ENCODE assay signal across 8 cellular contexts in the genomic region with DNA sequence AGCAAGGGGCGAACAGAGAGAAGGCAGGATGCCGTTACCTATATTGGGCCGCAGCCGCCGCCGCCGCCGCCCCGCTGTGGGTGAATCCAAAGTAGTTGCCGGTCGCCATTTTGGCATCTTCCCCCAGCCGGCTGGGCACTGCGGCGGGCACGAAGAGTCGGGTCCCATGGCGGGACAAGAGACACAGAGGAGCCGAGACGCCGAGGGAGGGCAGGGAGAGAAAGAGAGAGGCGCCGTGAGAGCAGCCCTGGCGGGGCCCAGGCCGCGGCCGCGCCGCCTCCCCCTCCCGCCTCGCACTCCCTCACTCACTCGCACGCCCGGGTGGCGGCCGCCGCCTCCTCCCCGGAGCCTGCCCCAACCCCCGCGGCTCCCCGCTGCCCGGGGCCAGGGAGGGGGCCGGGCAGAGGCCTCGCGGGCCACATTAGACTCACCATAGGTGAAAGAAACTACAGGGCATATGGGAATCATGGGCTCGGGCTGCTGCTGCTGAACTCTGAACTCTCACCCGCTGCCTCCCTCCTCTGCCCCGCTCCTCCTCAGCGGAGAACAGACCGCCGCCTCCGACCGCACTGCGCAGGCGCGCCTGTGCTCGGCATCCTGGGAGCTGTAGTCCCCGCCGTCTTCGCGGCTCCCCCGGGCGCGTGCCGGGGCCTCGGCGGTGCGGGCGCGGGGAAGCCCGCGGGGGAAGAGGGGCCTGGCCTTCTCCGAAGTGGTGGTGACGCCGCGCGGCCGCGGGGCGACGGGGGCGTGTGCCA. TPM values are rescaled to one million over a fixed set of nuclear protein-coding genes. Genes with fewer than 3 reads are reported as not detected.
DNase-seq lines count a peak whose midpoint lies in the region; ATAC-seq, FAIRE-seq and TF ChIP-seq lines count a peak whose summit lies in the region.

TSS of gene ZFR (minus strand) at position 550 of the 755 bp plus-strand sequence. CDS start at position 468, 82 bp downstream.

- H3K27ac Mint-ChIP-seq in astrocyte (ENCODE audit: unreplicated experiment), result peak within 1 kb of the TSS; percentile 97

- H3K27me3 Mint-ChIP-seq in astrocyte (ENCODE audit: low read depth, unreplicated experiment), result no peaks in the 10 kb centered on the region

- no peaks in the 10 kb centered on the region for H3K27me3 ChIP-seq in astrocyte (ENCODE audit: insufficient read depth, low read length)
- no peaks in the 10 kb centered on the region for H3K27me3 ChIP-seq in aorta (ENCODE audit: control insufficient read depth in 1 of 2, insufficient read depth in 2 of 2, low read length in 1 of 2)

- H3K9ac ChIP-seq in astrocyte (ENCODE audit: low read length), result peak within 1 kb of the TSS; percentile 96

- H3K4me3 Mint-ChIP-seq in astrocyte (ENCODE audit: unreplicated experiment), result peak within 1 kb of the TSS; percentile 98

- H3K9me3 ChIP-seq in astrocyte (ENCODE audit: insufficient read depth, low read depth, low read length) (no peaks in the 10 kb centered on the region), aorta (ENCODE audit: control insufficient read depth, low read length) (no peaks in the 10 kb centered on the region)

- H3K79me2 ChIP-seq in astrocyte (ENCODE audit: insufficient read depth, low read length), result peaks cover 56% of the 10 kb centered on the region

- peaks cover 4% of the 10 kb centered on the region for H3K36me3 Mint-ChIP-seq in astrocyte (ENCODE audit: low read depth, unreplicated experiment)

- peak; percentile 83 for ATAC-seq in GM18511 (IDR thresholded peaks at IDR 0.05; ENCODE audit: unreplicated experiment)
- peak; percentile 74 for ATAC-seq in HG03025 (IDR thresholded peaks at IDR 0.05; ENCODE audit: low FRiP score, unreplicated experiment)
- peak; percentile 97 for ATAC-seq in aorta (ENCODE audit: low FRiP score)

- peaks cover 24% of the 10 kb centered on the region for H3K4me1 Mint-ChIP-seq in astrocyte (ENCODE audit: low read depth, unreplicated experiment)

- H3K36me3 ChIP-seq in astrocyte (ENCODE audit: insufficient read depth, low read length) (no peaks in the 10 kb centered on the region), aorta (ENCODE audit: control insufficient read depth in 1 of 2, insufficient read depth in 2 of 2, low read length in 1 of 2) (no peaks in the 10 kb centered on the region)

- no peaks in the 10 kb centered on the region for H3K9me3 Mint-ChIP-seq in astrocyte (ENCODE audit: unreplicated experiment)

- H3K4me1 ChIP-seq in astrocyte (ENCODE audit: insufficient read depth, low read length) (peaks cover 20% of the 10 kb centered on the region), aorta (ENCODE audit: control insufficient read depth in 1 of 2, insufficient read depth in 2 of 2, low read length in 2 of 2) (no peaks in the 10 kb centered on the region)

- H2AFZ ChIP-seq in astrocyte (ENCODE audit: low read depth, low read length), result peak within 1 kb of the TSS; percentile 90

- 1% methylated on average over 50 to 81 of the region's 81 CpGs for WGBS in aorta, 2 donors

- no peak for TF ChIP-seq CTCF in astrocyte (IDR thresholded peaks at IDR 0.05; ENCODE audit: insufficient read depth, low read depth, low read length)

- DNase-seq in NCI-H2029 treated with DMSO at 0.1 percent for 48 hours (lab: John Stamatoyannopoulos, UW) (peak; percentile 61), T-helper 22 cell (ENCODE audit: low read depth) (peak; percentile 90), astrocyte (ENCODE audit: low read depth) (peak; percentile 59), hepatic stellate cell (ENCODE audit: low spot score) (peak; percentile 96), renal cortical epithelial cell (ENCODE audit: low read depth) (peak; percentile 60), aorta (peak; percentile 96 to 97)

- peaks cover 40% of the 10 kb centered on the region for H4K20me1 ChIP-seq in astrocyte (ENCODE audit: insufficient read depth, low read length)

- H3K4me3 ChIP-seq in astrocyte (ENCODE audit: insufficient read depth, low read depth, low read length), result peak within 1 kb of the TSS; percentile 89
- H3K4me3 ChIP-seq in aorta (ENCODE audit: low read length in 2 of 2), result peak within 1 kb of the TSS; percentile 91 to 93

- H3K27ac ChIP-seq in astrocyte (ENCODE audit: low read depth, low read length), result peak within 1 kb of the TSS; percentile 94
- peak within 1 kb of the TSS; percentile 83 to 94 for H3K27ac ChIP-seq in aorta (ENCODE audit: low read depth in 1 of 2, low read length in 2 of 2)

- intact Hi-C loops in aorta (cut with DNase I), result no loop called here

- no peak for FAIRE-seq in astrocyte (lab: Jason Lieb, UNC)

- H3K4me2 ChIP-seq in astrocyte (ENCODE audit: low read length), result peak within 1 kb of the TSS; percentile 97

RNA-seq across cellular contexts. Expression of gene ZFR, which starts in this region (rescaled TPM):
- total RNA-seq in astrocyte (65.8 and 68.4 TPM in 2 replicates), renal cortical epithelial cell (69.3 and 125 TPM in 2 replicates), aorta (10 to 100 TPM; 62.9 to 64.9 TPM)
- polyA plus RNA-seq in aorta, result 10 to 100 TPM; 40.4 to 55.8 TPM

Comparison
In these comparisons a context has a peak if more than half of its experiments do, and no peak if none do; other contexts are left out.
1. Peak in every context shown above with its lines: DNase-seq, ATAC-seq, H3K4me3 ChIP-seq and H3K27ac ChIP-seq.